In genomic region chr9:71861618-71862017, GRCh38 we compare ENCODE assay signal across 16 cellular contexts.
"Had no signal": no experiment of that assay in that cellular context is flagged by ENCODE, and none has a peak within 500 bp of the region (broad histone marks: within the 10 kb centered on the region; RNA-seq: fewer than 3 reads in every experiment).

No MANE protein-coding gene starts in this region.

- H3K27me3 Mint-ChIP-seq: progenitor cell of endocrine pancreas; stimulated activated naive CD8-positive, alpha-beta T cell treated with anti-CD3 and anti-CD28 coated beads, Interleukin-15, Interleukin-2, amounts not matched to agents 100 ng/mL and 50 ng/mL, for 24 hours; T-cell had no signal

- H3K4me3 Mint-ChIP-seq: stimulated activated naive CD8-positive, alpha-beta T cell treated with anti-CD3 and anti-CD28 coated beads, Interleukin-15, Interleukin-2, amounts not matched to agents 100 ng/mL and 50 ng/mL, for 24 hours; T-cell had no signal

- H3K4me1 ChIP-seq: esophagus squamous epithelium, suprapubic skin had no signal

- DNase-seq: activated CD4-positive, alpha-beta T cell treated with anti-CD3 and anti-CD28 coated beads, Interleukin-2, amount 50 U/mL, for 4 hours; activated naive CD4-positive, alpha-beta T cell treated with anti-CD3 and anti-CD28 coated beads, Interleukin-2, amount 50 U/mL, for 16 hours; esophagus squamous epithelium; left cardiac atrium; right cardiac atrium; small intestine; stimulated activated CD4-positive, alpha-beta T cell treated with anti-CD3 and anti-CD28 coated beads, Interleukin-4, amount 100 ng/mL, for 24 hours; stimulated activated CD8-positive, alpha-beta memory T cell treated with anti-CD3 and anti-CD28 coated beads, Interleukin-4, amount 100 ng/mL, for 48 hours; T-cell; T-helper 9 cell; trophoblast cell had no signal

- H3K27ac Mint-ChIP-seq: progenitor cell of endocrine pancreas; stimulated activated naive CD8-positive, alpha-beta T cell treated with anti-CD3 and anti-CD28 coated beads, Interleukin-15, Interleukin-2, amounts not matched to agents 100 ng/mL and 50 ng/mL, for 24 hours; T-cell had no signal

- H3K4me3 ChIP-seq: cardiac muscle cell, esophagus squamous epithelium, suprapubic skin had no signal

- H3K27ac ChIP-seq: cardiac muscle cell, esophagus squamous epithelium, suprapubic skin had no signal

- ATAC-seq: activated CD4-positive, CD25-positive, alpha-beta regulatory T cell treated with anti-CD3 and anti-CD28 coated beads, Interleukin-2, amount 50 U/mL, for 24 hours; left cardiac atrium; right cardiac atrium; T-cell had no signal

- H3K27me3 ChIP-seq: cardiac muscle cell, esophagus squamous epithelium, suprapubic skin had no signal
